Comparison of ENCODE assay signal across 8 cellular contexts in the genomic region with DNA sequence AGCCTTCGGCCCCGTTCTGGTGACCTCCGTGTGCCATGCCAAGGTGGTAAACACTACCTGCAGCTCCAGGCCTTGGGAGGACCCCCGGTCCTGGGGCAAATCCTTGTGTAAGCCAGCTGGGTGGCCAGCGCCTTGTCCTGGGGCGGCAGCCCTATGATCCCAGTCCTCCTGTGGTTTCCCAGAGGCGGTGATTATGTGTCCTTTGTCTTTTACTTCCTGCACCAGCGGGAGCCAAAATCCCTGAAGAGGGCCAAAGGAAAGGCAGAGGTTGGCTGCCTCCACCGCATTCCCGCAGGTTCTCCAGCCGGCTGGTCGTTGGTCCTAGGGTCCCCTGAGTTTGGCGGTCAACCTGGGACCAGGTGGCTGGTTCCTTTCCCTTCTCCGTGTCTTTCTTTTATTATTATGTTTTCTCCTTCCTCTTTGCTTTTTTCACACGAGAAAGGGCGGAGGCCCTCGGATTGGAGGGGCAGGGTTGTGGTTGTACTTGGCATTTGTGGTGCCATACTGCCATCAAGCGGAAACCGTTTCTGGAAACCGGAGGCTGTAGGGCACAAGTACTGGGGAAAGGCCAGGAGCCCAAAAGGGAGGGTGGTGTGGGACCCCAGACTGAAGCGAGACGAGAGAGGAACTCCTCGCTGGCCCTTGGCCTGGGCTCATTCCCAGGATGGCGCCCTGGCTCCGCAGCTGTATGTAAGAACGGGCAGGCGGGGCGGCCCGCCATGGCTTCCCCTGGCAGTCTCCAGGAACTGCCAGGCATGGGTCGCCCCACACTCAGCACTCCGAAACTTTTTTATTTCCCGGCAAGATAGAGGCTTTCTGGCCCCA. TPM values are rescaled to one million over a fixed set of nuclear protein-coding genes. Genes with fewer than 3 reads are reported as not detected.
DNase-seq lines count a peak whose midpoint lies in the region; ATAC-seq, FAIRE-seq and TF ChIP-seq lines count a peak whose summit lies in the region.
"Not testable (repeated sequence)": the region's sequence is repeated elsewhere in the genome, so short reads cannot be mapped to it uniquely, and the experiment has no call there.

No MANE protein-coding gene starts in this region.

- not testable (repeated sequence) for H3K9me3 ChIP-seq in kidney (ENCODE audit: control insufficient read depth in 1 of 2, low read length in 2 of 2); upper lobe of left lung

- not testable (repeated sequence) for H3K36me3 ChIP-seq in kidney (ENCODE audit: control insufficient read depth in 1 of 2, insufficient read depth in 2 of 2, low read length in 2 of 2); upper lobe of left lung

- DNase-seq in kidney, upper lobe of left lung: not testable (repeated sequence)

- H3K4me3 ChIP-seq in kidney (ENCODE audit: low read length in 2 of 2); upper lobe of left lung: not testable (repeated sequence)

- not testable (repeated sequence) for H3K4me1 ChIP-seq in kidney (ENCODE audit: control insufficient read depth in 1 of 2, insufficient read depth in 1 of 2, low read depth in 1 of 2, low read length in 2 of 2)
- H3K4me1 ChIP-seq in upper lobe of left lung: peaks cover 0 to 10% (median 0%) of the 10 kb centered on the region in 4 donors

- not testable (repeated sequence) for H3K27me3 ChIP-seq in upper lobe of left lung

- H3K9ac ChIP-seq in kidney (ENCODE audit: low read length in 2 of 2): not testable (repeated sequence)

- TF ChIP-seq POLR2A in upper lobe of left lung (IDR thresholded peaks at IDR 0.05): not testable (repeated sequence)

- intact Hi-C loops in kidney (cut with DNase I): not testable (repeated sequence)

- not testable (repeated sequence) for TF ChIP-seq CTCF in kidney (IDR thresholded peaks at IDR 0.05; ENCODE audit: borderline replicate concordance, extremely low read depth, insufficient read depth); upper lobe of left lung (IDR thresholded peaks at IDR 0.05)

- not testable (repeated sequence) for H3K27ac ChIP-seq in kidney (ENCODE audit: low read depth in 2 of 2, low read length in 2 of 2); upper lobe of left lung

- FAIRE-seq in colon (lab: Jason Lieb, UNC) (peak; percentile 99), kidney (lab: Jason Lieb, UNC) (peak; percentile 97)

- no CpG with 5 or more reads among the region's 32 CpGs for WGBS in upper lobe of left lung, 2 donors

- TF ChIP-seq EP300 in upper lobe of left lung (IDR thresholded peaks at IDR 0.05): not testable (repeated sequence)

- ATAC-seq in GM18502 (IDR thresholded peaks at IDR 0.05; ENCODE audit: poor library complexity, unreplicated experiment): peak; percentile 54
- peak; percentile 45 for ATAC-seq in GM18909 (IDR thresholded peaks at IDR 0.05; ENCODE audit: poor library complexity, unreplicated experiment)
- peak; percentile 34 for ATAC-seq in GM21526 (IDR thresholded peaks at IDR 0.05; ENCODE audit: low FRiP score, unreplicated experiment)
- ATAC-seq in HG02852 (IDR thresholded peaks at IDR 0.05; ENCODE audit: unreplicated experiment): peak; percentile 36
- ATAC-seq in HG03159 (IDR thresholded peaks at IDR 0.05; ENCODE audit: unreplicated experiment): peak; percentile 28
- ATAC-seq in upper lobe of left lung (ENCODE audit: low FRiP score in 2 of 2): peak; percentile 6 to 86

RNA-seq across cellular contexts. Expression of gene NBDY, which starts 49.3 kb away (rescaled TPM):
- total RNA-seq in kidney: 50.8 TPM
- 88.7 TPM for polyA plus RNA-seq in kidney (ENCODE audit: insufficient read depth, low read depth, low replicate concordance)
- 10 to 100 TPM in 5 of 6 donors, 1 to 10 TPM in 1; 9.4 to 34.2 (median 14.4) TPM for total RNA-seq in upper lobe of left lung
